Comparison of ENCODE assay signal across 8 cellular contexts in the genomic region with DNA sequence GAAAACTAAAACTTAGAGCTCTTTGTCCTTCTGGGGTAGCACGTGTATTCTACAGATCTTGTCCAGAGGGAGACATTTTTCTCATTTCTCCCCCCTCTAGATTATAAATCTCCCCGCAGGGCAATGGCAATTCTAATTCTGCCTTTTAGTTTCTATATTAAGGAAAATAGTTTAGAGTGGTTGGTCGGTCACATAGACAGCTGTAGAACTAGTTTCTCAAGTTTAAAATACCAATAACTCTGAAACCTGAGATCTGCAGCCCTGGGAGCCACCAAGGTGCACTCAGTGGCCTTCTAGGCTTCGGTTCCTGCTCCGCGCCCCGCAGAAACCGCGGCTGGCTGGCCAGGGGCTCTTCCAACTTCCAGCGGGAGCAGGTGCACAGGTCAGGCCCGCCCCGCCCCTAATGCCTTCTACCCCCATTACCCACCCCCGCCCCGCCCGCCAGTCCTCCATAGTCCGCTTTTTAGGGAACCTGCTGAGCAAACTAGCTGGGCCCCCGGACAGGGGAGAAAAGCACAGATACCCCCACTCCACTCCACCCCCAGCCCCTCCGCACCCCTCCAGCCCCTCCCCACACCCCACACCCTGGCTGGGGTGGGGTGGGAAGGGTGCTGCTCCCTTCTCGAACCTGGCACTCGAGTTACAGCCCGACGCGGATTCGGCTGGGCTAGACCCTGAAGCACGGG. TPM values are rescaled to one million over a fixed set of nuclear protein-coding genes. Genes with fewer than 3 reads are reported as not detected.
DNase-seq lines count a peak whose midpoint lies in the region; ATAC-seq and TF ChIP-seq lines count a peak whose summit lies in the region.

No MANE protein-coding gene starts in this region.

- peaks cover 4% of the 10 kb centered on the region for H3K36me3 Mint-ChIP-seq in osteocyte (ENCODE audit: unreplicated experiment)

- no peak overlapping the region for H2AFZ ChIP-seq in fibroblast of lung (ENCODE audit: low read length)

- peak overlapping the region; percentile 100 for H3K27ac ChIP-seq in fibroblast of lung (ENCODE audit: insufficient read depth, low read length)

- peaks cover 49% of the 10 kb centered on the region for H3K27me3 Mint-ChIP-seq in osteocyte (ENCODE audit: unreplicated experiment)

- peaks cover 4% of the 10 kb centered on the region for H3K36me3 ChIP-seq in fibroblast of lung (ENCODE audit: control insufficient read depth, insufficient read depth, low read length)

- ATAC-seq in left lobe of liver = no peak
- no peak for ATAC-seq in GM18519 (IDR thresholded peaks at IDR 0.05; ENCODE audit: low FRiP score, unreplicated experiment)

- no peaks in the 10 kb centered on the region for H3K27me3 ChIP-seq in fibroblast of lung (ENCODE audit: control insufficient read depth, insufficient read depth, low read length)

- H3K27ac Mint-ChIP-seq in osteocyte (ENCODE audit: unreplicated experiment) = peak overlapping the region; percentile 97

- peaks cover 32% of the 10 kb centered on the region for H3K4me1 Mint-ChIP-seq in osteocyte (ENCODE audit: unreplicated experiment)

- TF ChIP-seq CTCF in fibroblast of lung (conservative IDR thresholded peaks at IDR 0.05 in 1 of 2, IDR thresholded peaks at IDR 0.05 in 1 of 2; ENCODE audit: low read depth in 1 of 2, low read length in 2 of 2) (no peak), osteocyte (IDR thresholded peaks at IDR 0.05) (no peak)

- peak overlapping the region; percentile 83 for H3K9ac ChIP-seq in fibroblast of lung (ENCODE audit: insufficient read depth, low read length)

- H3K4me2 ChIP-seq in fibroblast of lung (ENCODE audit: extremely low read depth, insufficient read depth, low read length) = peak overlapping the region; percentile 69

- peak overlapping the region; percentile 83 for H3K4me3 ChIP-seq in Jurkat, Clone E6-1 (ENCODE audit: low read length)
- peak overlapping the region; percentile 83 to 91 (median 86) for H3K4me3 ChIP-seq in fibroblast of lung (replicated peaks in 1 of 4; ENCODE audit: control extremely low read depth in 1 of 4, insufficient read depth in 1 of 4, low read depth in 3 of 4, low read length in 4 of 4)

- H3K4me1 ChIP-seq in fibroblast of lung (ENCODE audit: control insufficient read depth, extremely low read depth, insufficient read depth, low read length) = no peaks in the 10 kb centered on the region

- DNase-seq in SIG-M5 treated with dmso at 0.1 percent for 504 hours (lab: John Stamatoyannopoulos, UW; ENCODE audit: unreplicated experiment) (peak; percentile 48), SIG-M5 (lab: John Stamatoyannopoulos, UW) (no peak), fibroblast of lung (ENCODE audit: low read depth in 2 of 2) (peak in 1 of 2 donors; percentile 17), osteocyte (ENCODE audit: extremely low spot score, unreplicated experiment) (no peak), left lobe of liver (ENCODE audit: low spot score) (no peak)
- DNase-seq in Jurkat, Clone E6-1 (ENCODE audit: low read depth, low spot score) = peak; percentile 15
- peak; percentile 23 to 40 for DNase-seq in activated CD4-positive, alpha-beta T cell treated with anti-CD3 and anti-CD28 coated beads, Interleukin-2, amount 50 U/mL, for 48 hours

- peaks cover 21% of the 10 kb centered on the region for H3K9me3 Mint-ChIP-seq in osteocyte (ENCODE audit: unreplicated experiment)

- H3K4me3 Mint-ChIP-seq in osteocyte (ENCODE audit: unreplicated experiment) = peak overlapping the region; percentile 90

- no peaks in the 10 kb centered on the region for H4K20me1 ChIP-seq in fibroblast of lung (ENCODE audit: control insufficient read depth, extremely low read depth, insufficient read depth, low read length)

- H3K79me2 ChIP-seq in fibroblast of lung (ENCODE audit: control insufficient read depth, insufficient read depth, low read length) = peaks cover 49% of the 10 kb centered on the region

- H3K9me3 ChIP-seq in fibroblast of lung (ENCODE audit: control insufficient read depth, insufficient read depth, low read depth, low read length) = no peaks in the 10 kb centered on the region

RNA-seq across cellular contexts. Expression of gene SLFN11, which starts 0.4 kb away (rescaled TPM):
- polyA plus RNA-seq in Jurkat, Clone E6-1 (2012; ENCODE audit: insufficient read depth, insufficient read length) = 36.4 TPM
- 74.1 and 102 TPM in 2 replicates for total RNA-seq in fibroblast of lung
- 61.3 and 63.6 TPM in 2 replicates for polyA plus RNA-seq in fibroblast of lung
- polyA plus RNA-seq in fibroblast of lung (2012) = 44.7 and 47.8 TPM in 2 replicates
- polyA minus RNA-seq in fibroblast of lung (ENCODE audit: low replicate concordance) = 28.2 and 74.7 TPM in 2 replicates
- total RNA-seq in osteocyte = 23.8 and 27.5 TPM in 2 replicates
- total RNA-seq in left lobe of liver = 2.7 TPM

RNA-seq across cellular contexts. Expression of gene SLFN12, which starts 59.3 kb away (rescaled TPM):
- polyA plus RNA-seq in Jurkat, Clone E6-1 (2012; ENCODE audit: insufficient read depth, insufficient read length) = not detected
- 26.2 and 34.0 TPM in 2 replicates for total RNA-seq in fibroblast of lung
- 17.1 and 26.1 TPM in 2 replicates for polyA plus RNA-seq in fibroblast of lung
- 11.4 and 15.9 TPM in 2 replicates for polyA plus RNA-seq in fibroblast of lung (2012)
- 5.4 and 10.5 TPM in 2 replicates for polyA minus RNA-seq in fibroblast of lung (ENCODE audit: low replicate concordance)
- total RNA-seq in osteocyte = 24.2 and 24.4 TPM in 2 replicates
- 0.73 TPM for total RNA-seq in left lobe of liver

Comparison
In these comparisons a context has a peak if more than half of its experiments do, and no peak if none do; other contexts are left out.
1. DNase-seq: peak in SIG-M5 treated with dmso at 0.1 percent for 504 hours (single experiment), Jurkat, Clone E6-1 (single experiment) and activated CD4-positive, alpha-beta T cell treated with anti-CD3 and anti-CD28 coated beads, Interleukin-2, amount 50 U/mL, for 48 hours (2 of 2); none in SIG-M5 (single experiment), osteocyte (single experiment) and left lobe of liver (single experiment).
2. RNA of gene SLFN12, which starts 59.3 kb away (total RNA-seq): 26.2 to 34.0 TPM in fibroblast of lung and 24.2 to 24.4 TPM in osteocyte; 0.73 TPM in left lobe of liver (single experiment); every median in the first group is over 10 times any median in the second.